Comparison of ENCODE assay signal across 10 cellular contexts in genomic region chr3:159861369-159861987, GRCh38. TPM values are rescaled to one million over a fixed set of nuclear protein-coding genes. Genes with fewer than 3 reads are reported as not detected.
DNase-seq lines count a peak whose midpoint lies in the region; ATAC-seq and TF ChIP-seq lines count a peak whose summit lies in the region.
"Had no signal": no experiment of that assay in that cellular context is flagged by ENCODE, and none has a peak within 500 bp of the region (broad histone marks: within the 10 kb centered on the region; RNA-seq: fewer than 3 reads in every experiment).

No MANE protein-coding gene starts in this region.

- no peaks in the 10 kb centered on the region for H3K27me3 Mint-ChIP-seq in osteocyte (ENCODE audit: unreplicated experiment)
- H3K27me3 Mint-ChIP-seq in activated CD4-positive, alpha-beta T cell treated with anti-CD3 and anti-CD28 coated beads for 36 hours: peaks cover 4% of the 10 kb centered on the region
- peaks cover 0 to 11% (median 7%) of the 10 kb centered on the region in 3 donors for H3K27me3 Mint-ChIP-seq in immature natural killer cell (ENCODE audit: low read depth in 3 of 3)

- H3K9me3 Mint-ChIP-seq in osteocyte (ENCODE audit: unreplicated experiment) (no peaks in the 10 kb centered on the region), immature natural killer cell (no peaks in the 10 kb centered on the region)
- no peaks in the 10 kb centered on the region for H3K9me3 Mint-ChIP-seq in activated CD4-positive, alpha-beta T cell treated with anti-CD3 and anti-CD28 coated beads for 36 hours (ENCODE audit: low read depth)

- no peak for TF ChIP-seq CTCF in osteocyte (IDR thresholded peaks at IDR 0.05)

- peak; percentile 86 for ATAC-seq in GM18907 (IDR thresholded peaks at IDR 0.05; ENCODE audit: unreplicated experiment)
- ATAC-seq in HG02588 (IDR thresholded peaks at IDR 0.05; ENCODE audit: unreplicated experiment): peak; percentile 81
- ATAC-seq in activated CD4-positive, alpha-beta T cell treated with anti-CD3 and anti-CD28 coated beads for 36 hours: no peak
- ATAC-seq: sciatic nerve had no signal

- H3K27ac Mint-ChIP-seq in osteocyte (ENCODE audit: unreplicated experiment) (peak overlapping the region; percentile 82), immature natural killer cell (no peak overlapping the region)
- no peak overlapping the region for H3K27ac Mint-ChIP-seq in activated CD4-positive, alpha-beta T cell treated with anti-CD3 and anti-CD28 coated beads for 36 hours

- intact Hi-C loops in activated CD4-positive, alpha-beta T cell treated with anti-CD3 and anti-CD28 coated beads for 36 hours (cut with DNase I, micrococcal nuclease): no loop called here

- CTCF ChIA-PET in activated CD4-positive, alpha-beta T cell treated with anti-CD3 and anti-CD28 coated beads for 36 hours (lab: Charles Lee): no interaction called here

- H3K36me3 Mint-ChIP-seq in osteocyte (ENCODE audit: unreplicated experiment) (no peaks in the 10 kb centered on the region), immature natural killer cell (no peaks in the 10 kb centered on the region)
- H3K36me3 Mint-ChIP-seq in activated CD4-positive, alpha-beta T cell treated with anti-CD3 and anti-CD28 coated beads for 36 hours (ENCODE audit: low read depth): no peaks in the 10 kb centered on the region

- H3K4me3 Mint-ChIP-seq in osteocyte (ENCODE audit: unreplicated experiment) (no peak overlapping the region), immature natural killer cell (no peak overlapping the region)
- no peak overlapping the region for H3K4me3 Mint-ChIP-seq in activated CD4-positive, alpha-beta T cell treated with anti-CD3 and anti-CD28 coated beads for 36 hours

- POLR2A ChIA-PET in activated CD4-positive, alpha-beta T cell treated with anti-CD3 and anti-CD28 coated beads for 36 hours (lab: Charles Lee): no interaction called here

- H3K4me1 Mint-ChIP-seq in osteocyte (ENCODE audit: unreplicated experiment) (peaks cover 57% of the 10 kb centered on the region), immature natural killer cell (peaks cover 3 to 9% of the 10 kb centered on the region in 2 donors)
- no peaks in the 10 kb centered on the region for H3K4me1 Mint-ChIP-seq in activated CD4-positive, alpha-beta T cell treated with anti-CD3 and anti-CD28 coated beads for 36 hours

- peak; percentile 52 for DNase-seq in NCI-H69 (lab: John Stamatoyannopoulos, UW)
- DNase-seq in osteocyte (ENCODE audit: extremely low spot score, unreplicated experiment): no peak
- DNase-seq in NCI-H1436 (lab: John Stamatoyannopoulos, UW): no peak
- DNase-seq in NCI-H2196 (lab: John Stamatoyannopoulos, UW; ENCODE audit: unreplicated experiment): no peak
- DNase-seq in activated CD4-positive, alpha-beta T cell treated with anti-CD3 and anti-CD28 coated beads for 36 hours: no peak
- DNase-seq in immature natural killer cell: no peak
- DNase-seq: NCI-H226 had no signal

RNA-seq across cellular contexts. Expression of gene SCHIP1, which starts 21.8 kb away (rescaled TPM):
- 3.5 and 5.9 TPM in 2 replicates for total RNA-seq in osteocyte
- not detected for total RNA-seq in activated CD4-positive, alpha-beta T cell treated with anti-CD3 and anti-CD28 coated beads for 36 hours
- not detected for polyA plus RNA-seq in immature natural killer cell
